In genomic region chr3:101530213-101531047, GRCh38 we compare ENCODE assay signal across 18 cellular contexts. TPM values are rescaled to one million over a fixed set of nuclear protein-coding genes. Genes with fewer than 3 reads are reported as not detected.
A peak's percentile ranks its signal among the peaks of the same experiment; 100 is the strongest.
DNase-seq lines count a peak whose midpoint lies in the region; ATAC-seq and TF ChIP-seq lines count a peak whose summit lies in the region.
"Had no signal": no experiment of that assay in that cellular context is flagged by ENCODE, and none has a peak within 500 bp of the region (broad histone marks: within the 10 kb centered on the region; RNA-seq: fewer than 3 reads in every experiment).

No MANE protein-coding gene starts in this region.

- peaks cover 13% of the 10 kb centered on the region for H3K36me3 Mint-ChIP-seq in activated CD8-positive, alpha-beta T cell treated with anti-CD3 and anti-CD28 coated beads, Interleukin-2, amount 10 ng/mL, durations not matched to agents 7 days and 5 days (ENCODE audit: low read depth)

- no peak for TF ChIP-seq CTCF in hepatocyte (IDR thresholded peaks at IDR 0.05; ENCODE audit: poor library complexity)

- no peaks in the 10 kb centered on the region for H3K9me2 ChIP-seq in hepatocyte (replicated peaks; ENCODE audit: insufficient read depth)
- H3K9me2 ChIP-seq: SK-N-SH had no signal

- no peaks in the 10 kb centered on the region for H3K79me2 ChIP-seq in hepatocyte

- H3K4me1 Mint-ChIP-seq in activated CD8-positive, alpha-beta T cell treated with anti-CD3 and anti-CD28 coated beads, Interleukin-2, amount 10 ng/mL, durations not matched to agents 7 days and 5 days (ENCODE audit: low read depth) = peaks cover 40% of the 10 kb centered on the region
- H3K4me1 Mint-ChIP-seq: naive B cell had no signal

- POLR2A ChIA-PET in activated CD8-positive, alpha-beta T cell treated with anti-CD3 and anti-CD28 coated beads, Interleukin-2, amount 10 ng/mL, durations not matched to agents 7 days and 5 days (lab: Charles Lee) = interaction anchor here (0.7 to 3.0 kb wide), 7 partner anchors 10 to 43 kb away, joined by 3 to 31 read pairs (median 4); partner anchors contain the start of genes PCNP and TRMT10C

- H3K36me3 ChIP-seq in HUES6 (ENCODE audit: control insufficient read depth, insufficient read depth, low read length) (no peaks in the 10 kb centered on the region), hepatocyte (replicated peaks; ENCODE audit: insufficient read depth, low read depth) (no peaks in the 10 kb centered on the region)
- H3K36me3 ChIP-seq: adrenal gland, BE2C, HAP-1, thyroid gland had no signal

- H3K27me3 ChIP-seq in HUES6 (ENCODE audit: control insufficient read depth, insufficient read depth, low read length) (no peaks in the 10 kb centered on the region), hepatocyte (no peaks in the 10 kb centered on the region)
- H3K27me3 ChIP-seq: adrenal gland, thyroid gland had no signal

- peak; percentile 49 for ATAC-seq in activated CD8-positive, alpha-beta T cell treated with anti-CD3 and anti-CD28 coated beads, Interleukin-2, amount 10 ng/mL, durations not matched to agents 7 days and 5 days
- ATAC-seq in GM21381 (IDR thresholded peaks at IDR 0.05; ENCODE audit: unreplicated experiment) = no peak
- ATAC-seq in left lobe of liver = no peak

- peak overlapping the region; percentile 22; the same call in 1 of the 2 replicates for H3K27ac ChIP-seq in HUES6 (ENCODE audit: low read depth, low read length)
- peak overlapping the region; percentile 67 for H3K27ac ChIP-seq in hepatocyte
- H3K27ac ChIP-seq: adrenal gland, thyroid gland, VCaP had no signal

- no peak overlapping the region for H3K9ac ChIP-seq in HUES6 (ENCODE audit: low read length)
- H3K9ac ChIP-seq: SK-N-SH had no signal

- H2AFZ ChIP-seq in hepatocyte = no peak overlapping the region

- H3K4me2 ChIP-seq in hepatocyte = peak overlapping the region; percentile 56
- H3K4me2 ChIP-seq: SK-N-SH had no signal

- no peak overlapping the region; the same call in 1 of the 2 replicates for H3K4me3 ChIP-seq in HUES6 (ENCODE audit: low read depth, low read length)
- H3K4me3 ChIP-seq in hepatocyte = no peak overlapping the region
- H3K4me3 ChIP-seq: adrenal gland, HAP-1, thyroid gland had no signal

- peaks cover 11% of the 10 kb centered on the region for H3K9me3 ChIP-seq in HUES6 (ENCODE audit: control insufficient read depth, insufficient read depth, low read depth, low read length)
- no peaks in the 10 kb centered on the region for H3K9me3 ChIP-seq in hepatocyte (ENCODE audit: low read depth)
- H3K9me3 ChIP-seq: adrenal gland, BE2C, HAP-1, SK-N-SH, thyroid gland had no signal

- H3K4me1 ChIP-seq in HUES6 (ENCODE audit: control insufficient read depth, insufficient read depth, low read length) (peaks cover 26% of the 10 kb centered on the region), hepatocyte (ENCODE audit: insufficient read depth) (peaks cover 30% of the 10 kb centered on the region)
- H3K4me1 ChIP-seq: adrenal gland, BE2C, HAP-1, thyroid gland had no signal

- H3K9me3 Mint-ChIP-seq in activated CD8-positive, alpha-beta T cell treated with anti-CD3 and anti-CD28 coated beads, Interleukin-2, amount 10 ng/mL, durations not matched to agents 7 days and 5 days (ENCODE audit: insufficient read depth) = peaks cover 10% of the 10 kb centered on the region

- CTCF ChIA-PET in activated CD8-positive, alpha-beta T cell treated with anti-CD3 and anti-CD28 coated beads, Interleukin-2, amount 10 ng/mL, durations not matched to agents 7 days and 5 days (lab: Charles Lee) = interaction anchor here (0.8 to 3.8 kb wide), 4 partner anchors 10 to 43 kb away, joined by 3 to 38 read pairs (median 6); partner anchors contain the start of gene PCNP

- peak; percentile 50 for DNase-seq in ELF-1 (ENCODE audit: low read depth, low spot score)
- DNase-seq in activated CD8-positive, alpha-beta T cell treated with anti-CD3 and anti-CD28 coated beads, Interleukin-2, amount 10 ng/mL, durations not matched to agents 7 days and 5 days = no peak
- DNase-seq in hepatocyte (ENCODE audit: low spot score) = peak; percentile 11
- DNase-seq in foreskin melanocyte = no peak
- DNase-seq in left lobe of liver (ENCODE audit: low spot score) = no peak
- DNase-seq: adrenal gland, BE2C, IMR-90, naive B cell, NCI-H2107, NCI-H526 treated with DMSO at 0.1 percent for 48 hours, SK-N-SH, small intestine, thyroid gland had no signal

- no peak overlapping the region for H3K4me3 Mint-ChIP-seq in activated CD8-positive, alpha-beta T cell treated with anti-CD3 and anti-CD28 coated beads, Interleukin-2, amount 10 ng/mL, durations not matched to agents 7 days and 5 days
- H3K4me3 Mint-ChIP-seq: naive B cell had no signal

- H3K27me3 Mint-ChIP-seq in activated CD8-positive, alpha-beta T cell treated with anti-CD3 and anti-CD28 coated beads, Interleukin-2, amount 10 ng/mL, durations not matched to agents 7 days and 5 days (ENCODE audit: low read depth) = no peaks in the 10 kb centered on the region

- H4K20me1 ChIP-seq in hepatocyte (ENCODE audit: insufficient read depth, poor library complexity, severe bottlenecking) = no peaks in the 10 kb centered on the region

- WGBS in hepatocyte (ENCODE audit: low lambda C conversion rate, missing lambda C conversion rate) = 45% methylated on average over 5 of the region's 5 CpGs

- H3K27ac Mint-ChIP-seq in activated CD8-positive, alpha-beta T cell treated with anti-CD3 and anti-CD28 coated beads, Interleukin-2, amount 10 ng/mL, durations not matched to agents 7 days and 5 days = peak overlapping the region; percentile 76
- H3K27ac Mint-ChIP-seq: naive B cell had no signal

RNA-seq across cellular contexts. Expression of gene SENP7, which starts 17.4 kb away (rescaled TPM):
- 10 to 100 TPM; 20.6 to 20.9 TPM for total RNA-seq in activated CD8-positive, alpha-beta T cell treated with anti-CD3 and anti-CD28 coated beads, Interleukin-2, amount 10 ng/mL, durations not matched to agents 7 days and 5 days
- total RNA-seq in hepatocyte = 32.4 and 40.9 TPM in 2 replicates
- polyA plus RNA-seq in hepatocyte = 7.7 and 10.1 TPM in 2 replicates
- total RNA-seq in left lobe of liver = 3.6 TPM

RNA-seq across cellular contexts. Expression of gene TRMT10C, which starts 31.2 kb away (rescaled TPM):
- 10 to 100 TPM; 25.0 to 26.8 TPM for total RNA-seq in activated CD8-positive, alpha-beta T cell treated with anti-CD3 and anti-CD28 coated beads, Interleukin-2, amount 10 ng/mL, durations not matched to agents 7 days and 5 days
- total RNA-seq in hepatocyte = 36.9 and 42.0 TPM in 2 replicates
- polyA plus RNA-seq in hepatocyte = 27.9 and 37.9 TPM in 2 replicates
- 9.1 TPM for total RNA-seq in left lobe of liver

RNA-seq across cellular contexts. Expression of gene PCNP, which starts 43.5 kb away (rescaled TPM):
- total RNA-seq in activated CD8-positive, alpha-beta T cell treated with anti-CD3 and anti-CD28 coated beads, Interleukin-2, amount 10 ng/mL, durations not matched to agents 7 days and 5 days = 100 to 1,000 TPM; 180 to 181 TPM
- total RNA-seq in hepatocyte = 133 and 136 TPM in 2 replicates
- polyA plus RNA-seq in hepatocyte = 80.8 and 86.4 TPM in 2 replicates
- total RNA-seq in left lobe of liver = 39.1 TPM

Comparison
In these comparisons a context has a peak if more than half of its experiments do, and no peak if none do; other contexts are left out.
1. DNase-seq: peak in ELF-1 (single experiment) and hepatocyte (single experiment); none in activated CD8-positive, alpha-beta T cell treated with anti-CD3 and anti-CD28 coated beads, Interleukin-2, amount 10 ng/mL, durations not matched to agents 7 days and 5 days (single experiment), foreskin melanocyte (single experiment) and left lobe of liver (single experiment).